Comparison of ENCODE assay signal across 8 cellular contexts in the genomic region with DNA sequence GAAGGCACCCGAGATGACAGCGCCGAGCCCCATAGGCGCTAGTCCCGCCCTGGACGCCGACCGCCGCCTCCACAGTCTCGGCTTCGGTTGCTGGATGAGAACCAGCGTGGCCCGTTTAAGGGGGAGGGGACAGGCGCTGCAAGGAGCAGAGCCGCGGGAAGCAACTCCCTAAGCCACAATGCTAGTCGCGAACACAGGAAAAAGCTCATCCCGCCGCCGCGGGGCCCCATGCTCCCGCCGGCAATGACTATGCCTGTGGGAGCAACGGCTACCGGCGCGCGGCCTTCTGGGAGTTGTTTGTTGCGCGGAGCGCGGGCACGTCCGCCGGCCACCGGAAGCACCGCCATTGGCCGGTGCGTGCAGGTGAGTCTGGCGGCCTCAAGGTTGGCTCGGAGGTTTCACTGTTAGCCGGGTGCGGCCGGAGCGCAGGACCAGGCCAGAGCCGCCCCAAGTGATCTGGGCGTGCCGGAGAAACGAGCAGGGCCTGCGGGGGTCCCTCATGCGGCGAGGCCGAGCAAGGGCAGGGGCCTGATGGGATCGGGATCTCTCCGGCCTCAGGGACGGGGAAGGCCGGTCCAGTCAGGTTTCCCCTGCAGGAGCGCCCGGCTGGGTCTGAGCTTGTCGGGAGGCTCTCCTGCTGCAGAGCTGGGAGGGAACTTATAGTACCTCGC. TPM values are rescaled to one million over a fixed set of nuclear protein-coding genes. Genes with fewer than 3 reads are reported as not detected.
DNase-seq lines count a peak whose midpoint lies in the region; ATAC-seq, FAIRE-seq and TF ChIP-seq lines count a peak whose summit lies in the region.

A gene (plus strand): TSS at position 331 of the 671 bp plus-strand sequence. CDS start 15,110 bp downstream, outside the sequence.

- H3K27me3 ChIP-seq in astrocyte (ENCODE audit: insufficient read depth, low read length) = no peaks in the 10 kb centered on the region
- H3K27me3 ChIP-seq in hepatocyte = no peaks in the 10 kb centered on the region
- H3K27me3 ChIP-seq in aorta (ENCODE audit: control insufficient read depth in 1 of 2, insufficient read depth in 2 of 2, low read length in 1 of 2) = no peaks in the 10 kb centered on the region

- peaks cover 14% of the 10 kb centered on the region for H3K9me3 ChIP-seq in astrocyte (ENCODE audit: insufficient read depth, low read depth, low read length)
- peaks cover 30% of the 10 kb centered on the region for H3K9me3 ChIP-seq in hepatocyte (ENCODE audit: low read depth)
- H3K9me3 ChIP-seq in aorta (ENCODE audit: control insufficient read depth, low read length) = peaks cover 10% of the 10 kb centered on the region

- no peaks in the 10 kb centered on the region for H3K27me3 Mint-ChIP-seq in astrocyte (ENCODE audit: low read depth, unreplicated experiment)

- H3K79me2 ChIP-seq in astrocyte (ENCODE audit: insufficient read depth, low read length) (peaks cover 17% of the 10 kb centered on the region), hepatocyte (peaks cover 15% of the 10 kb centered on the region)

- peak; percentile 93 for ATAC-seq in aorta (ENCODE audit: low FRiP score)

- no peak for TF ChIP-seq CTCF in astrocyte (IDR thresholded peaks at IDR 0.05; ENCODE audit: insufficient read depth, low read depth, low read length)
- peak; percentile 7 for TF ChIP-seq CTCF in hepatocyte (IDR thresholded peaks at IDR 0.05; ENCODE audit: poor library complexity)

- peak within 1 kb of the TSS; percentile 51 for H3K27ac ChIP-seq in astrocyte (ENCODE audit: low read depth, low read length)
- peak within 1 kb of the TSS; percentile 87 for H3K27ac ChIP-seq in hepatocyte
- H3K27ac ChIP-seq in aorta (ENCODE audit: low read depth in 1 of 2, low read length in 2 of 2) = peak within 1 kb of the TSS in 1 of 2 donors; percentile 53

- peak within 1 kb of the TSS; percentile 74 for H3K9ac ChIP-seq in astrocyte (ENCODE audit: low read length)

- H3K4me2 ChIP-seq in astrocyte (ENCODE audit: low read length) = peak within 1 kb of the TSS; percentile 91
- H3K4me2 ChIP-seq in hepatocyte = peak within 1 kb of the TSS; percentile 91

- FAIRE-seq in astrocyte (lab: Jason Lieb, UNC) = no peak

- H3K9me3 Mint-ChIP-seq in astrocyte (ENCODE audit: unreplicated experiment) = peaks cover 30% of the 10 kb centered on the region

- WGBS in hepatocyte (ENCODE audit: low lambda C conversion rate, missing lambda C conversion rate) = 1% methylated on average over 54 of the region's 62 CpGs
- 1% methylated on average over 53 to 62 of the region's 62 CpGs for WGBS in aorta, 2 donors

- H3K4me1 Mint-ChIP-seq in astrocyte (ENCODE audit: low read depth, unreplicated experiment) = peaks cover 7% of the 10 kb centered on the region

- H3K27ac Mint-ChIP-seq in astrocyte (ENCODE audit: unreplicated experiment) = peak within 1 kb of the TSS; percentile 88

- H3K4me1 ChIP-seq in astrocyte (ENCODE audit: insufficient read depth, low read length) = peaks cover 11% of the 10 kb centered on the region
- peaks cover 5% of the 10 kb centered on the region for H3K4me1 ChIP-seq in hepatocyte (ENCODE audit: insufficient read depth)
- no peaks in the 10 kb centered on the region for H3K4me1 ChIP-seq in aorta (ENCODE audit: control insufficient read depth in 1 of 2, insufficient read depth in 2 of 2, low read length in 2 of 2)

- peaks cover 24% of the 10 kb centered on the region for H3K36me3 ChIP-seq in astrocyte (ENCODE audit: insufficient read depth, low read length)
- peaks cover 8% of the 10 kb centered on the region for H3K36me3 ChIP-seq in hepatocyte (replicated peaks; ENCODE audit: insufficient read depth, low read depth)
- peaks cover 0 to 5% of the 10 kb centered on the region in 2 donors for H3K36me3 ChIP-seq in aorta (ENCODE audit: control insufficient read depth in 1 of 2, insufficient read depth in 2 of 2, low read length in 1 of 2)

- H3K4me3 Mint-ChIP-seq in astrocyte (ENCODE audit: unreplicated experiment) = peak within 1 kb of the TSS; percentile 91

- H3K4me3 ChIP-seq in astrocyte (ENCODE audit: insufficient read depth, low read depth, low read length) = peak within 1 kb of the TSS; percentile 80
- peak within 1 kb of the TSS; percentile 73 for H3K4me3 ChIP-seq in hepatocyte
- peak within 1 kb of the TSS; percentile 51 to 83 for H3K4me3 ChIP-seq in aorta (ENCODE audit: low read length in 2 of 2)

- intact Hi-C loops in T-helper 2 cell treated with Interferon-gamma antibody and Interleukin-4, amounts not matched to agents 100 ng/mL and 5 ng/mL, for 36 hours (cut with micrococcal nuclease) = loop anchor here (1.0 to 2.0 kb wide), 2 partner anchors 45 to 50 kb away; a partner anchor contains a TSS
- intact Hi-C loops in aorta (cut with DNase I) = no loop called here

- no peaks in the 10 kb centered on the region for H3K9me2 ChIP-seq in hepatocyte (replicated peaks; ENCODE audit: insufficient read depth)

- peaks cover 9% of the 10 kb centered on the region for H4K20me1 ChIP-seq in astrocyte (ENCODE audit: insufficient read depth, low read length)
- no peaks in the 10 kb centered on the region for H4K20me1 ChIP-seq in hepatocyte (ENCODE audit: insufficient read depth, poor library complexity, severe bottlenecking)

- DNase-seq in GM03348 (ENCODE audit: low spot score) (peak; percentile 89), HCEC 1CT (peak; percentile 70), NCI-H1105 (lab: John Stamatoyannopoulos, UW) (peak; percentile 62), astrocyte (ENCODE audit: low read depth) (peak; percentile 61), hepatocyte (ENCODE audit: low spot score) (peak; percentile 91), retina (peak; percentile 96), aorta (peak; percentile 84 to 90)

- peak within 1 kb of the TSS; percentile 82 for H2AFZ ChIP-seq in astrocyte (ENCODE audit: low read depth, low read length)
- peak within 1 kb of the TSS; percentile 92 for H2AFZ ChIP-seq in hepatocyte

- H3K36me3 Mint-ChIP-seq in astrocyte (ENCODE audit: low read depth, unreplicated experiment) = peaks cover 40% of the 10 kb centered on the region

RNA-seq across cellular contexts. Expression of the gene that starts here (rescaled TPM):
- 38.7 and 39.8 TPM in 2 replicates for total RNA-seq in T-helper 2 cell treated with Interferon-gamma antibody and Interleukin-4, amounts not matched to agents 100 ng/mL and 5 ng/mL, for 36 hours
- total RNA-seq in astrocyte = 23.4 and 23.7 TPM in 2 replicates
- total RNA-seq in hepatocyte = 19.3 and 34.1 TPM in 2 replicates
- polyA plus RNA-seq in hepatocyte = 12.3 and 17.2 TPM in 2 replicates
- 10 to 100 TPM; 16.5 to 26.2 TPM for total RNA-seq in aorta
- 10 to 100 TPM; 11.2 to 15.4 TPM for polyA plus RNA-seq in aorta
